In genomic region chr7:99975782-99976521, GRCh38 we compare ENCODE assay signal across 14 cellular contexts. TPM values are rescaled to one million over a fixed set of nuclear protein-coding genes. Genes with fewer than 3 reads are reported as not detected.
DNase-seq lines count a peak whose midpoint lies in the region; ATAC-seq and TF ChIP-seq lines count a peak whose summit lies in the region.
"Had no signal": no experiment of that assay in that cellular context is flagged by ENCODE, and none has a peak within 500 bp of the region (broad histone marks: within the 10 kb centered on the region; RNA-seq: fewer than 3 reads in every experiment).

Gene AZGP1, minus strand, starts transcription at chr7:99976031. Its CDS starts 11 bp downstream, at chr7:99976020.

- DNase-seq in activated naive CD8-positive, alpha-beta T cell treated with anti-CD3 and anti-CD28 coated beads, Interleukin-2, amount 10 ng/mL, durations not matched to agents 7 days and 5 days, result no peak
- no peak for DNase-seq in activated naive CD8-positive, alpha-beta T cell treated with anti-CD3 and anti-CD28 coated beads, Interleukin-2, amount 50 U/mL, for 24 hours
- DNase-seq in body of pancreas, result peak; percentile 79 to 94 (median 90)
- DNase-seq in left kidney (ENCODE audit: low read depth, low spot score), result peak; percentile 5
- DNase-seq in MV-4-11 (lab: John Stamatoyannopoulos, UW), result no peak
- DNase-seq in GM23338 (ENCODE audit: low spot score), result no peak
- no peak for DNase-seq in osteoblast (ENCODE audit: insufficient read length, low spot score, missing footprints)
- DNase-seq: ACHN, islet precursor cell, NCI-H524 had no signal

- H3K27ac Mint-ChIP-seq in activated naive CD8-positive, alpha-beta T cell treated with anti-CD3 and anti-CD28 coated beads, Interleukin-2, amount 10 ng/mL, durations not matched to agents 7 days and 5 days, result no peak within 1 kb of the TSS
- no peak within 1 kb of the TSS for H3K27ac Mint-ChIP-seq in activated naive CD8-positive, alpha-beta T cell treated with anti-CD3 and anti-CD28 coated beads, Interleukin-2, amount 50 U/mL, for 24 hours
- H3K27ac Mint-ChIP-seq in GM23338, result no peak within 1 kb of the TSS
- H3K27ac Mint-ChIP-seq: activated naive CD8-positive, alpha-beta T cell had no signal

- H4K20me1 ChIP-seq in GM23338 (replicated peaks; ENCODE audit: insufficient read depth) (no peaks in the 10 kb centered on the region), osteoblast (ENCODE audit: insufficient read depth, low read length) (no peaks in the 10 kb centered on the region)

- H3K36me3 ChIP-seq in body of pancreas (replicated peaks in 1 of 2; ENCODE audit: insufficient read depth in 1 of 2, low read depth in 2 of 2), result peaks cover 0 to 2% of the 10 kb centered on the region in 2 donors
- H3K36me3 ChIP-seq in GM23338 (ENCODE audit: insufficient read depth), result no peaks in the 10 kb centered on the region
- H3K36me3 ChIP-seq in osteoblast (ENCODE audit: insufficient read depth, low read length), result no peaks in the 10 kb centered on the region

- peak; percentile 43 for ATAC-seq in activated naive CD8-positive, alpha-beta T cell treated with anti-CD3 and anti-CD28 coated beads, Interleukin-2, amount 10 ng/mL, durations not matched to agents 7 days and 5 days (ENCODE audit: low read depth)
- ATAC-seq in activated naive CD8-positive, alpha-beta T cell treated with anti-CD3 and anti-CD28 coated beads, Interleukin-2, amount 50 U/mL, for 24 hours, result no peak
- ATAC-seq in body of pancreas (peak; percentile 97), GM21825 (IDR thresholded peaks at IDR 0.05; ENCODE audit: unreplicated experiment) (no peak), GM23338 (no peak)

- peaks cover 6% of the 10 kb centered on the region; the same call in 1 of the 2 replicates for H3K9me2 ChIP-seq in GM23338 (ENCODE audit: insufficient read depth)

- POLR2A ChIA-PET in activated naive CD8-positive, alpha-beta T cell treated with anti-CD3 and anti-CD28 coated beads, Interleukin-2, amount 10 ng/mL, durations not matched to agents 7 days and 5 days (lab: Charles Lee), result no interaction called here

- no peaks in the 10 kb centered on the region for H3F3A ChIP-seq in GM23338 (replicated peaks; ENCODE audit: low read depth)

- intact Hi-C loops in body of pancreas (cut with DNase I), result no loop called here

- peaks cover 13% of the 10 kb centered on the region for H3K27me3 Mint-ChIP-seq in activated naive CD8-positive, alpha-beta T cell treated with anti-CD3 and anti-CD28 coated beads, Interleukin-2, amount 10 ng/mL, durations not matched to agents 7 days and 5 days
- H3K27me3 Mint-ChIP-seq in activated naive CD8-positive, alpha-beta T cell treated with anti-CD3 and anti-CD28 coated beads, Interleukin-2, amount 50 U/mL, for 24 hours, result peaks cover 18% of the 10 kb centered on the region
- peaks cover 5% of the 10 kb centered on the region for H3K27me3 Mint-ChIP-seq in GM23338 (ENCODE audit: insufficient read depth, low read depth, poor library complexity)
- H3K27me3 Mint-ChIP-seq: activated naive CD8-positive, alpha-beta T cell had no signal

- H3K9me3 ChIP-seq in body of pancreas (no peaks in the 10 kb centered on the region), osteoblast (ENCODE audit: low read depth, low read length) (no peaks in the 10 kb centered on the region)

- H3K4me3 ChIP-seq in body of pancreas (peak within 1 kb of the TSS; percentile 33 to 36), GM23338 (no peak within 1 kb of the TSS), osteoblast (ENCODE audit: insufficient read depth, low read length) (no peak within 1 kb of the TSS)

- no peaks in the 10 kb centered on the region for H3K9me3 Mint-ChIP-seq in activated naive CD8-positive, alpha-beta T cell treated with anti-CD3 and anti-CD28 coated beads, Interleukin-2, amount 10 ng/mL, durations not matched to agents 7 days and 5 days
- H3K9me3 Mint-ChIP-seq in activated naive CD8-positive, alpha-beta T cell treated with anti-CD3 and anti-CD28 coated beads, Interleukin-2, amount 50 U/mL, for 24 hours, result no peaks in the 10 kb centered on the region
- no peaks in the 10 kb centered on the region for H3K9me3 Mint-ChIP-seq in GM23338

- H3K27me3 ChIP-seq in body of pancreas, result no peaks in the 10 kb centered on the region
- no peaks in the 10 kb centered on the region for H3K27me3 ChIP-seq in GM23338 (ENCODE audit: insufficient read depth)
- peaks cover 3% of the 10 kb centered on the region for H3K27me3 ChIP-seq in osteoblast (ENCODE audit: insufficient read depth, low read length)

- H3K4me1 ChIP-seq in body of pancreas (peaks cover 37% of the 10 kb centered on the region), GM23338 (ENCODE audit: insufficient read depth) (peaks cover 3% of the 10 kb centered on the region; the same call in 1 of the 2 replicates), osteoblast (ENCODE audit: insufficient read depth, low read length) (no peaks in the 10 kb centered on the region)

- TF ChIP-seq CTCF in body of pancreas (IDR thresholded peaks at IDR 0.05) (peak in 1 of 7 experiments; percentile 15), GM23338 (conservative IDR thresholded peaks at IDR 0.05; ENCODE audit: low read depth in 2 of 2) (no peak), osteoblast (IDR thresholded peaks at IDR 0.05; ENCODE audit: extremely low read depth, low read depth, low read length) (no peak)

- peaks cover 4% of the 10 kb centered on the region for H3K4me1 Mint-ChIP-seq in activated naive CD8-positive, alpha-beta T cell treated with anti-CD3 and anti-CD28 coated beads, Interleukin-2, amount 10 ng/mL, durations not matched to agents 7 days and 5 days
- H3K4me1 Mint-ChIP-seq in activated naive CD8-positive, alpha-beta T cell treated with anti-CD3 and anti-CD28 coated beads, Interleukin-2, amount 50 U/mL, for 24 hours, result peaks cover 10% of the 10 kb centered on the region
- peaks cover 17% of the 10 kb centered on the region for H3K4me1 Mint-ChIP-seq in GM23338

- peak within 1 kb of the TSS; percentile 32 to 96 (median 87) for H3K27ac ChIP-seq in body of pancreas
- no peak within 1 kb of the TSS for H3K27ac ChIP-seq in GM23338 (ENCODE audit: low read depth)
- no peak within 1 kb of the TSS for H3K27ac ChIP-seq in osteoblast (ENCODE audit: low read depth, low read length)

- no peaks in the 10 kb centered on the region for H3K36me3 Mint-ChIP-seq in activated naive CD8-positive, alpha-beta T cell treated with anti-CD3 and anti-CD28 coated beads, Interleukin-2, amount 10 ng/mL, durations not matched to agents 7 days and 5 days
- no peaks in the 10 kb centered on the region for H3K36me3 Mint-ChIP-seq in activated naive CD8-positive, alpha-beta T cell treated with anti-CD3 and anti-CD28 coated beads, Interleukin-2, amount 50 U/mL, for 24 hours (ENCODE audit: low read depth)
- no peaks in the 10 kb centered on the region; the same call in 2 of the 3 replicates for H3K36me3 Mint-ChIP-seq in GM23338 (ENCODE audit: low read depth)
- H3K36me3 Mint-ChIP-seq: activated naive CD8-positive, alpha-beta T cell had no signal

- H3K4me2 ChIP-seq in GM23338 (no peak within 1 kb of the TSS), osteoblast (ENCODE audit: insufficient read depth, low read length) (no peak within 1 kb of the TSS)

- WGBS in body of pancreas, 2 donors, result 28 to 31% methylated on average over 5 of the region's 5 CpGs

- H2AFZ ChIP-seq in GM23338 (no peak within 1 kb of the TSS), osteoblast (ENCODE audit: low read length) (no peak within 1 kb of the TSS)

- H3K79me2 ChIP-seq in GM23338 (replicated peaks; ENCODE audit: insufficient read depth) (no peaks in the 10 kb centered on the region), osteoblast (ENCODE audit: insufficient read depth, low read length) (no peaks in the 10 kb centered on the region)

- TF ChIP-seq POLR2A in body of pancreas (IDR thresholded peaks at IDR 0.05), result peak; percentile 10 to 98 (median 96)

- H3K4me3 Mint-ChIP-seq in activated naive CD8-positive, alpha-beta T cell treated with anti-CD3 and anti-CD28 coated beads, Interleukin-2, amount 10 ng/mL, durations not matched to agents 7 days and 5 days, result no peak within 1 kb of the TSS
- no peak within 1 kb of the TSS for H3K4me3 Mint-ChIP-seq in activated naive CD8-positive, alpha-beta T cell treated with anti-CD3 and anti-CD28 coated beads, Interleukin-2, amount 50 U/mL, for 24 hours
- no peak within 1 kb of the TSS for H3K4me3 Mint-ChIP-seq in GM23338
- H3K4me3 Mint-ChIP-seq: activated naive CD8-positive, alpha-beta T cell had no signal

TF ChIP-seq in GM23338, 12 proteins besides CTCF, POLR2A, EP300 and RAD21:
- TF ChIP-seq POLR2AphosphoS5 (IDR thresholded peaks at IDR 0.05; ENCODE audit: low read depth) (no peak), NANOG (IDR thresholded peaks at IDR 0.05; ENCODE audit: borderline replicate concordance) (no peak), ZNF114 (CRISPR knock-in tag; IDR thresholded peaks at IDR 0.05) (no peak)

RNA-seq across cellular contexts. Expression of gene AZGP1, which starts in this region (rescaled TPM):
- not detected for total RNA-seq in activated naive CD8-positive, alpha-beta T cell treated with anti-CD3 and anti-CD28 coated beads, Interleukin-2, amount 10 ng/mL, durations not matched to agents 7 days and 5 days
- total RNA-seq in body of pancreas (100 to 1,000 TPM; 133 to 271 TPM), osteoblast (not detected in 2 replicates)
- 0.17 TPM in 1 of 2 replicates, not detected in the other for total RNA-seq in GM23338 (2014; rRNA removed; shearing (Covaris generic))
- polyA plus RNA-seq in GM23338 (2016; fragmentation: Nextera tagmentation; extraction: Ambion mirVana), result 1.3 TPM in 1 of 2 replicates, not detected in the other
- total RNA-seq: endothelial cell of umbilical vein, renal cortical epithelial cell had no signal
- polyA plus RNA-seq: endothelial cell of umbilical vein had no signal

Comparison
In these comparisons a context has a peak if more than half of its experiments do, and no peak if none do; other contexts are left out.
1. RNA of gene AZGP1 (total RNA-seq): 133 to 271 TPM in body of pancreas; 0.17 TPM in GM23338, not detected in activated naive CD8-positive, alpha-beta T cell treated with anti-CD3 and anti-CD28 coated beads, Interleukin-2, amount 10 ng/mL, durations not matched to agents 7 days and 5 days and not detected in osteoblast; every median in the first group is over 100 times any median in the second.
2. Peak in ATAC-seq in activated naive CD8-positive, alpha-beta T cell treated with anti-CD3 and anti-CD28 coated beads, Interleukin-2, amount 10 ng/mL, durations not matched to agents 7 days and 5 days; RNA of the gene not detected or under 1 TPM.
3. DNase-seq: peak in body of pancreas (4 of 4) and left kidney (single experiment); none in activated naive CD8-positive, alpha-beta T cell treated with anti-CD3 and anti-CD28 coated beads, Interleukin-2, amount 10 ng/mL, durations not matched to agents 7 days and 5 days (single experiment), activated naive CD8-positive, alpha-beta T cell treated with anti-CD3 and anti-CD28 coated beads, Interleukin-2, amount 50 U/mL, for 24 hours (single experiment), MV-4-11 (single experiment), GM23338 (single experiment) and osteoblast (single experiment).
4. H3K27ac ChIP-seq: peak in body of pancreas (4 of 4); none in GM23338 (single experiment) and osteoblast (single experiment).
5. H3K4me3 ChIP-seq: peak in body of pancreas (2 of 2); none in GM23338 (single experiment) and osteoblast (single experiment).